In genomic region chr20:3924304-3925112, GRCh38 we compare ENCODE assay signal across 11 cellular contexts. TPM values are rescaled to one million over a fixed set of nuclear protein-coding genes. Genes with fewer than 3 reads are reported as not detected.
A peak's percentile ranks its signal among the peaks of the same experiment; 100 is the strongest.
DNase-seq lines count a peak whose midpoint lies in the region; ATAC-seq, FAIRE-seq and TF ChIP-seq lines count a peak whose summit lies in the region.
"Had no signal": no experiment of that assay in that cellular context is flagged by ENCODE, and none has a peak within 500 bp of the region (broad histone marks: within the 10 kb centered on the region; RNA-seq: fewer than 3 reads in every experiment).

No MANE protein-coding gene starts in this region.

- H3K36me3 ChIP-seq in mammary epithelial cell (ENCODE audit: insufficient read depth, low read length): peaks cover 9% of the 10 kb centered on the region
- H3K36me3 ChIP-seq in adipocyte (ENCODE audit: control insufficient read depth, insufficient read depth, low read length, severe bottlenecking): peaks cover 38% of the 10 kb centered on the region
- H3K36me3 ChIP-seq in HepG2 (replicated peaks in 1 of 2; ENCODE audit: control insufficient read depth in 1 of 2, insufficient read depth in 2 of 2, low read length in 2 of 2): peaks cover 29 to 45% of the 10 kb centered on the region in 2 experiments
- peaks cover 0 to 59% (median 33%) of the 10 kb centered on the region in 4 donors for H3K36me3 ChIP-seq in upper lobe of left lung

- no peak overlapping the region for H3K4me3 ChIP-seq in mammary epithelial cell (replicated peaks in 1 of 3; ENCODE audit: insufficient read depth in 1 of 3, low read depth in 2 of 3, low read length in 3 of 3)
- H3K4me3 ChIP-seq in adipocyte (ENCODE audit: low read length): no peak overlapping the region
- no peak overlapping the region for H3K4me3 ChIP-seq in HepG2 (replicated peaks in 1 of 3; ENCODE audit: insufficient read depth in 1 of 3, low read depth in 2 of 3, low read length in 3 of 3)
- H3K4me3 ChIP-seq in upper lobe of left lung: no peak overlapping the region
- H3K4me3 ChIP-seq: PC-9 had no signal

- H3K9me3 Mint-ChIP-seq in MCF 10A (ENCODE audit: unreplicated experiment): no peaks in the 10 kb centered on the region

- no TSS peak for BruUV-seq in MCF 10A (replicated peaks; lab: Mats Ljungman, UMichigan)
- BruUV-seq in mammary epithelial cell (replicated peaks; lab: Mats Ljungman, UMichigan): no TSS peak
- no TSS peak for BruUV-seq in HepG2 (replicated peaks; lab: Mats Ljungman, UMichigan)

- TF ChIP-seq CTCF in MCF 10A (IDR thresholded peaks at IDR 0.05; ENCODE audit: unreplicated experiment) (no peak), mammary epithelial cell (conservative IDR thresholded peaks at IDR 0.05 in 1 of 2, IDR thresholded peaks at IDR 0.05 in 1 of 2; ENCODE audit: extremely low read depth in 1 of 2, insufficient read depth in 1 of 2, low read depth in 1 of 2, low read length in 2 of 2) (no peak), HepG2 (CRISPR knock-in tag; IDR thresholded peaks at IDR 0.05) (no peak), upper lobe of left lung (IDR thresholded peaks at IDR 0.05) (peak in 1 of 6 experiments; percentile 17)

- DNase-seq in MCF 10A (ENCODE audit: unreplicated experiment) (no peak), mammary epithelial cell (no peak), adipocyte (ENCODE audit: low read depth) (no peak), HepG2 (ENCODE audit: low spot score) (no peak), upper lobe of left lung (peak; percentile 54 to 62), midbrain (lab: John Stamatoyannopoulos, UW) (no peak), NCI-H1436 treated with DMSO at 0.1 percent for 48 hours (lab: John Stamatoyannopoulos, UW) (no peak), NCI-H446 (lab: John Stamatoyannopoulos, UW) (no peak)
- DNase-seq: COR-L47; effector CD4-positive, alpha-beta T cell; PC-9 had no signal

- H3K9me3 ChIP-seq in mammary epithelial cell (replicated peaks; ENCODE audit: insufficient read depth, low read length) (no peaks in the 10 kb centered on the region), adipocyte (ENCODE audit: control insufficient read depth, low read length) (no peaks in the 10 kb centered on the region), HepG2 (ENCODE audit: low read length) (no peaks in the 10 kb centered on the region), upper lobe of left lung (no peaks in the 10 kb centered on the region)

- TF ChIP-seq EP300 in HepG2 (IDR thresholded peaks at IDR 0.05; ENCODE audit: low read depth in 2 of 2, low read length in 2 of 2) (no peak), HepG2 (CRISPR knock-in tag; IDR thresholded peaks at IDR 0.05; ENCODE audit: borderline replicate concordance) (no peak), upper lobe of left lung (IDR thresholded peaks at IDR 0.05) (no peak)

- H3K36me3 Mint-ChIP-seq in MCF 10A (ENCODE audit: insufficient read depth, unreplicated experiment): peaks cover 66% of the 10 kb centered on the region

- peaks cover 64% of the 10 kb centered on the region for H3K79me2 ChIP-seq in mammary epithelial cell (ENCODE audit: insufficient read depth, low read length)
- no peaks in the 10 kb centered on the region for H3K79me2 ChIP-seq in HepG2 (ENCODE audit: insufficient read depth, low read length)

- peak overlapping the region; percentile 78 for H3K27ac Mint-ChIP-seq in MCF 10A (ENCODE audit: low read depth, unreplicated experiment)

- TF ChIP-seq POLR2A in HepG2 (IDR thresholded peaks at IDR 0.05; ENCODE audit: insufficient read depth in 1 of 2, low read depth in 2 of 2, low read length in 2 of 2) (peak in 1 of 2 experiments; percentile 58; a peak in 2 of 4 replicates), upper lobe of left lung (IDR thresholded peaks at IDR 0.05) (no peak)

- H3K9ac ChIP-seq in mammary epithelial cell (ENCODE audit: insufficient read depth, low read length) (no peak overlapping the region), adipocyte (ENCODE audit: low read length) (peak overlapping the region; percentile 52), HepG2 (ENCODE audit: insufficient read depth, low read depth, low read length) (no peak overlapping the region)

- CTCF ChIA-PET in MCF 10A (lab: Yijun Ruan, JAX): no interaction called here
- CTCF ChIA-PET in mammary epithelial cell (lab: Charles Lee; ENCODE audit: low non-redundant PET): no interaction called here
- CTCF ChIA-PET in HepG2 (lab: Yijun Ruan, JAX; ENCODE audit: low intra/inter-chr PET ratio, low total read pairs): no interaction called here

- WGBS in mammary epithelial cell (ENCODE audit: low coverage, missing lambda C conversion rate): 79% methylated on average over 9 of the region's 13 CpGs
- WGBS in HepG2 (ENCODE audit: low lambda C conversion rate): 96% methylated on average over 13 of the region's 13 CpGs
- 77 to 82% methylated on average over 7 to 13 of the region's 13 CpGs for WGBS in upper lobe of left lung, 2 donors

- H3K27me3 ChIP-seq in mammary epithelial cell (ENCODE audit: insufficient read depth, low read length) (no peaks in the 10 kb centered on the region), adipocyte (replicated peaks; ENCODE audit: control insufficient read depth, insufficient read depth, low read length) (no peaks in the 10 kb centered on the region), HepG2 (ENCODE audit: control insufficient read depth in 1 of 2, insufficient read depth in 2 of 2, low read length in 2 of 2) (no peaks in the 10 kb centered on the region), upper lobe of left lung (no peaks in the 10 kb centered on the region)

- H4K20me1 ChIP-seq in mammary epithelial cell (ENCODE audit: insufficient read depth, low read length) (no peaks in the 10 kb centered on the region), HepG2 (ENCODE audit: insufficient read depth, low read length) (peaks cover 15% of the 10 kb centered on the region; the same call in 1 of the 2 replicates)

- H3K4me1 ChIP-seq in mammary epithelial cell (ENCODE audit: insufficient read depth, low read length) (peaks cover 24% of the 10 kb centered on the region), adipocyte (ENCODE audit: control insufficient read depth, insufficient read depth, low read length) (peaks cover 57% of the 10 kb centered on the region), HepG2 (ENCODE audit: insufficient read depth, low read length) (peaks cover 26% of the 10 kb centered on the region), upper lobe of left lung (peaks cover 29 to 49% (median 40%) of the 10 kb centered on the region in 4 donors)

- TF ChIP-seq RAD21 in HepG2 (CRISPR knock-in tag; IDR thresholded peaks at IDR 0.05): no peak

- intact Hi-C loops in MCF 10A (cut with micrococcal nuclease): loop anchor here (2.0 kb wide), 1 partner anchor 36 kb away; the partner anchor contains the start of gene PANK2
- intact Hi-C loops in mammary epithelial cell (cut with micrococcal nuclease): no loop called here
- intact Hi-C loops in HepG2 (cut with micrococcal nuclease; ENCODE audit: unreplicated experiment): no loop called here

- H2AFZ ChIP-seq in mammary epithelial cell (ENCODE audit: low read depth, low read length) (no peak overlapping the region), HepG2 (ENCODE audit: low read length) (no peak overlapping the region)
- H2AFZ ChIP-seq: PC-9 had no signal

- H3K4me2 ChIP-seq in mammary epithelial cell (ENCODE audit: insufficient read depth, low read depth, low read length) (no peak overlapping the region), HepG2 (ENCODE audit: low read depth, low read length) (no peak overlapping the region)
- H3K4me2 ChIP-seq: PC-9 had no signal

- H3K27ac ChIP-seq in mammary epithelial cell (ENCODE audit: insufficient read depth, low read depth, low read length) (no peak overlapping the region), HepG2 (ENCODE audit: extremely low read length, insufficient read depth, low read length) (no peak overlapping the region), upper lobe of left lung (peak overlapping the region in 1 of 4 donors; percentile 9)
- H3K27ac ChIP-seq: PC-9 had no signal

- dilution Hi-C loops in mammary epithelial cell (cut with HindIII; ENCODE audit: low sequenced_read_pairs): loop anchor here (5.0 kb wide), 2 partner anchors 47 to 83 kb away; no protein-coding TSS in a partner anchor

- in situ Hi-C loops in mammary epithelial cell (cut with MboI; ENCODE audit: low sequenced_read_pairs in 2 of 2): no loop called here
- in situ Hi-C loops in HepG2 (cut with HindIII; ENCODE audit: extremely low pct_ligation_motif_present, low pct_unique_long_range_greater_than_20kb): no loop called here

- peak; percentile 2 for ATAC-seq in HepG2
- ATAC-seq in upper lobe of left lung (ENCODE audit: low FRiP score in 2 of 2): peak; percentile 34 to 50

- no peaks in the 10 kb centered on the region for H3K27me3 Mint-ChIP-seq in MCF 10A (ENCODE audit: insufficient read depth, unreplicated experiment)

- peaks cover 55% of the 10 kb centered on the region for H3K4me1 Mint-ChIP-seq in MCF 10A (ENCODE audit: insufficient read depth, unreplicated experiment)

- no peak for FAIRE-seq in HepG2 (lab: Jason Lieb, UNC)

- H3K4me3 Mint-ChIP-seq in MCF 10A (ENCODE audit: unreplicated experiment): no peak overlapping the region

- POLR2A ChIA-PET in MCF 10A (lab: Yijun Ruan, JAX) (interaction anchor here (1.3 to 2.9 kb wide), 3 partner anchors 8 to 34 kb away, joined by 3 to 13 read pairs (median 7); no protein-coding TSS in a partner anchor), HepG2 (lab: Yijun Ruan, JAX) (no interaction called here)

RNA-seq across cellular contexts. Expression of gene PANK2, which starts 35.3 kb away (rescaled TPM):
- total RNA-seq in MCF 10A (2022) (29.2 and 32.8 TPM in 2 replicates), mammary epithelial cell (10 to 100 TPM; 41.0 to 45.0 TPM), HepG2 (2016; rRNA removed; fragmentation: Illumina TruSeq; extraction: Trizol) (123 and 127 TPM in 2 replicates), upper lobe of left lung (10 to 100 TPM; 34.3 to 58.7 (median 50.4) TPM)
- polyA plus RNA-seq in mammary epithelial cell (19.8 TPM), HepG2 (2011; rRNA removed) (31.2 and 39.2 TPM in 2 replicates)
- 46.3 TPM for polyA minus RNA-seq in mammary epithelial cell
- 91.5 and 107 TPM in 2 replicates for total RNA-seq in HepG2 (2016; cell fraction: cytosol; rRNA removed; fragmentation: Illumina TruSeq; extraction: Trizol; ENCODE audit: low read depth)
- total RNA-seq in HepG2 (2016; cell fraction: insoluble cytoplasmic fraction; rRNA removed; fragmentation: Illumina TruSeq; extraction: Trizol): 126 TPM in 2 replicates
- 107 and 121 TPM in 2 replicates for total RNA-seq in HepG2 (2016; cell fraction: membrane; rRNA removed; fragmentation: Illumina TruSeq; extraction: Trizol)
- total RNA-seq in HepG2 (2016; cell fraction: nucleus; rRNA removed; fragmentation: Illumina TruSeq; extraction: Trizol): 89.8 and 90.2 TPM in 2 replicates
- polyA plus RNA-seq in HepG2 (2011; cell fraction: cytosol; rRNA removed): 23.0 and 31.7 TPM in 2 replicates
- 41.6 and 42.6 TPM in 2 replicates for polyA plus RNA-seq in HepG2 (2011; cell fraction: nucleus; rRNA removed)
- 57.3 and 61.8 TPM in 2 replicates for polyA plus RNA-seq in HepG2 (2012)
- polyA plus RNA-seq in HepG2 (2016; cell fraction: cytosol; fragmentation: Illumina TruSeq; extraction: Trizol; ENCODE audit: low read depth): 37.8 and 43.1 TPM in 2 replicates
- polyA plus RNA-seq in HepG2 (2016; cell fraction: insoluble cytoplasmic fraction; fragmentation: Illumina TruSeq; extraction: Trizol; ENCODE audit: low read depth): 105 and 120 TPM in 2 replicates
- polyA plus RNA-seq in HepG2 (2016; cell fraction: membrane; fragmentation: Illumina TruSeq; extraction: Trizol; ENCODE audit: low read depth): 70.7 and 71.1 TPM in 2 replicates
- 77.9 and 84.3 TPM in 2 replicates for polyA plus RNA-seq in HepG2 (2016; cell fraction: nucleus; fragmentation: Illumina TruSeq; extraction: Trizol; ENCODE audit: insufficient read depth, low read depth)
- polyA minus RNA-seq in HepG2 (2011; rRNA and poly(A)+ RNA removed; ENCODE audit: low replicate concordance): 24.2 and 40.6 TPM in 2 replicates
- polyA minus RNA-seq in HepG2 (2011; cell fraction: cytosol; rRNA and poly(A)+ RNA removed): 23.3 and 28.9 TPM in 2 replicates
- polyA minus RNA-seq in HepG2 (2011; cell fraction: nucleus; rRNA and poly(A)+ RNA removed): 83.4 and 101 TPM in 2 replicates

Comparison
In these comparisons a context has a peak if more than half of its experiments do, and no peak if none do; other contexts are left out.
1. DNase-seq: peak in upper lobe of left lung (2 of 2); none in MCF 10A (single experiment), mammary epithelial cell (single experiment), adipocyte (single experiment), HepG2 (single experiment), midbrain (single experiment), NCI-H1436 treated with DMSO at 0.1 percent for 48 hours (single experiment) and NCI-H446 (0 of 2).